In genomic region chr10:102704915-102705314, GRCh38 we compare ENCODE assay signal across 15 cellular contexts. TPM values are rescaled to one million over a fixed set of nuclear protein-coding genes. Genes with fewer than 3 reads are reported as not detected.
DNase-seq lines count a peak whose midpoint lies in the region; ATAC-seq, FAIRE-seq and TF ChIP-seq lines count a peak whose summit lies in the region.
"Had no signal": no experiment of that assay in that cellular context is flagged by ENCODE, and none has a peak within 500 bp of the region (broad histone marks: within the 10 kb centered on the region; RNA-seq: fewer than 3 reads in every experiment).

No MANE protein-coding gene starts in this region.

- H3K4me1 Mint-ChIP-seq in activated CD8-positive, alpha-beta T cell treated with anti-CD3 and anti-CD28 coated beads for 36 hours (ENCODE audit: low read depth), result peaks cover 26% of the 10 kb centered on the region
- H3K4me1 Mint-ChIP-seq in activated CD8-positive, alpha-beta T cell treated with anti-CD3 and anti-CD28 coated beads, Interleukin-2, amount 10 ng/mL, durations not matched to agents 7 days and 5 days (ENCODE audit: low read depth), result peaks cover 11% of the 10 kb centered on the region
- H3K4me1 Mint-ChIP-seq: activated naive CD4-positive, alpha-beta T cell treated with anti-CD3 and anti-CD28 coated beads, Interleukin-2, amount 10 ng/mL, durations not matched to agents 7 days and 5 days had no signal

- peak; percentile 37 for DNase-seq in activated CD8-positive, alpha-beta T cell treated with anti-CD3 and anti-CD28 coated beads for 36 hours
- no peak for DNase-seq in activated CD8-positive, alpha-beta T cell treated with anti-CD3 and anti-CD28 coated beads, Interleukin-2, amount 10 ng/mL, durations not matched to agents 7 days and 5 days
- DNase-seq in RCC 7860 (ENCODE audit: low spot score) (peak; percentile 85), fibroblast of lung (ENCODE audit: low read depth in 2 of 2) (peak; percentile 36 to 89), PC-9 (no peak), HUDEP-2 (lab: John Stamatoyannopoulos, UW; ENCODE audit: unreplicated experiment in 76 of 76) (no peak), DMS 273 treated with DMSO at 0.1 percent for 48 hours (lab: John Stamatoyannopoulos, UW) (no peak)
- DNase-seq: activated naive CD4-positive, alpha-beta T cell treated with anti-CD3 and anti-CD28 coated beads, Interleukin-2, amount 10 ng/mL, durations not matched to agents 7 days and 5 days; hypothalamus; left lung; NCI-H1092 treated with DMSO at 0.1 percent for 48 hours; NCI-H345; retina; stimulated activated CD4-positive, alpha-beta T cell treated with anti-CD3 and anti-CD28 coated beads, Interleukin-4, amount 100 ng/mL, for 1 hour had no signal

- H3K4me2 ChIP-seq in fibroblast of lung (ENCODE audit: extremely low read depth, insufficient read depth, low read length) (peak overlapping the region; percentile 44), skeletal muscle satellite cell (ENCODE audit: low read length) (peak overlapping the region; percentile 45), PC-9 (no peak overlapping the region)

- H3F3A ChIP-seq in PC-9 (ENCODE audit: insufficient read depth, low read depth), result no peaks in the 10 kb centered on the region

- H3K9ac ChIP-seq in fibroblast of lung (ENCODE audit: insufficient read depth, low read length) (no peak overlapping the region), skeletal muscle satellite cell (ENCODE audit: low read depth, low read length) (no peak overlapping the region)

- BruUV-seq in PC-9 (replicated peaks; lab: Mats Ljungman, UMichigan), result no TSS peak

- H3K27ac Mint-ChIP-seq in activated CD8-positive, alpha-beta T cell treated with anti-CD3 and anti-CD28 coated beads for 36 hours, result peak overlapping the region; percentile 75
- no peak overlapping the region for H3K27ac Mint-ChIP-seq in activated CD8-positive, alpha-beta T cell treated with anti-CD3 and anti-CD28 coated beads, Interleukin-2, amount 10 ng/mL, durations not matched to agents 7 days and 5 days
- H3K27ac Mint-ChIP-seq: activated naive CD4-positive, alpha-beta T cell treated with anti-CD3 and anti-CD28 coated beads, Interleukin-2, amount 10 ng/mL, durations not matched to agents 7 days and 5 days had no signal

- CTCF ChIA-PET in activated CD8-positive, alpha-beta T cell treated with anti-CD3 and anti-CD28 coated beads for 36 hours (lab: Charles Lee), result interaction anchor here (1.0 to 1.4 kb wide), 2 partner anchors 9 to 26 kb away, joined by 3 read pairs; partner anchors contain the start of gene ARL3
- CTCF ChIA-PET in activated CD8-positive, alpha-beta T cell treated with anti-CD3 and anti-CD28 coated beads, Interleukin-2, amount 10 ng/mL, durations not matched to agents 7 days and 5 days (lab: Charles Lee), result interaction anchor here (2.3 kb wide), 1 partner anchor 9 kb away, joined by 11 read pairs; the partner anchor contains the start of genes ARL3 and SFXN2
- CTCF ChIA-PET in PC-9 (lab: Charles Lee), result no interaction called here

- H2AFZ ChIP-seq in fibroblast of lung (ENCODE audit: low read length), result no peak overlapping the region
- H2AFZ ChIP-seq in PC-9, result no peak overlapping the region

- H3K4me1 ChIP-seq in fibroblast of lung (ENCODE audit: control insufficient read depth, extremely low read depth, insufficient read depth, low read length) (peaks cover 8% of the 10 kb centered on the region), skeletal muscle satellite cell (ENCODE audit: control insufficient read depth, insufficient read depth, low read length) (peaks cover 15% of the 10 kb centered on the region), PC-9 (replicated peaks; ENCODE audit: insufficient read depth) (no peaks in the 10 kb centered on the region)
- H3K4me1 ChIP-seq: left lung had no signal

- H3K27ac ChIP-seq in fibroblast of lung (ENCODE audit: insufficient read depth, low read length) (peak overlapping the region; percentile 50), PC-9 (no peak overlapping the region)
- H3K27ac ChIP-seq: left lung had no signal

- H3K4me3 ChIP-seq in fibroblast of lung (replicated peaks in 1 of 4; ENCODE audit: control extremely low read depth in 1 of 4, insufficient read depth in 1 of 4, low read depth in 3 of 4, low read length in 4 of 4) (no peak overlapping the region), skeletal muscle satellite cell (ENCODE audit: low read length) (peak overlapping the region; percentile 42), PC-9 (no peak overlapping the region)
- H3K4me3 ChIP-seq: left lung had no signal

- H3K9me3 ChIP-seq in fibroblast of lung (ENCODE audit: control insufficient read depth, insufficient read depth, low read depth, low read length) (no peaks in the 10 kb centered on the region), skeletal muscle satellite cell (replicated peaks; ENCODE audit: low read length) (no peaks in the 10 kb centered on the region), PC-9 (ENCODE audit: insufficient read depth, low read depth) (no peaks in the 10 kb centered on the region)
- H3K9me3 ChIP-seq: left lung had no signal

- H3K4me3 Mint-ChIP-seq in activated CD8-positive, alpha-beta T cell treated with anti-CD3 and anti-CD28 coated beads for 36 hours, result no peak overlapping the region
- H3K4me3 Mint-ChIP-seq in activated CD8-positive, alpha-beta T cell treated with anti-CD3 and anti-CD28 coated beads, Interleukin-2, amount 10 ng/mL, durations not matched to agents 7 days and 5 days, result no peak overlapping the region
- H3K4me3 Mint-ChIP-seq: activated naive CD4-positive, alpha-beta T cell treated with anti-CD3 and anti-CD28 coated beads, Interleukin-2, amount 10 ng/mL, durations not matched to agents 7 days and 5 days had no signal

- no peaks in the 10 kb centered on the region for H3K9me3 Mint-ChIP-seq in activated CD8-positive, alpha-beta T cell treated with anti-CD3 and anti-CD28 coated beads for 36 hours
- H3K9me3 Mint-ChIP-seq in activated CD8-positive, alpha-beta T cell treated with anti-CD3 and anti-CD28 coated beads, Interleukin-2, amount 10 ng/mL, durations not matched to agents 7 days and 5 days (ENCODE audit: insufficient read depth), result no peaks in the 10 kb centered on the region
- H3K9me3 Mint-ChIP-seq: activated naive CD4-positive, alpha-beta T cell treated with anti-CD3 and anti-CD28 coated beads, Interleukin-2, amount 10 ng/mL, durations not matched to agents 7 days and 5 days had no signal

- H3K9me2 ChIP-seq in PC-9 (ENCODE audit: insufficient read depth), result no peaks in the 10 kb centered on the region

- no peaks in the 10 kb centered on the region for H3K27me3 Mint-ChIP-seq in activated CD8-positive, alpha-beta T cell treated with anti-CD3 and anti-CD28 coated beads for 36 hours
- no peaks in the 10 kb centered on the region for H3K27me3 Mint-ChIP-seq in activated CD8-positive, alpha-beta T cell treated with anti-CD3 and anti-CD28 coated beads, Interleukin-2, amount 10 ng/mL, durations not matched to agents 7 days and 5 days (ENCODE audit: low read depth)
- H3K27me3 Mint-ChIP-seq: activated naive CD4-positive, alpha-beta T cell treated with anti-CD3 and anti-CD28 coated beads, Interleukin-2, amount 10 ng/mL, durations not matched to agents 7 days and 5 days had no signal

- peaks cover 17% of the 10 kb centered on the region for H3K79me2 ChIP-seq in fibroblast of lung (ENCODE audit: control insufficient read depth, insufficient read depth, low read length)
- H3K79me2 ChIP-seq in PC-9 (ENCODE audit: low read depth), result no peaks in the 10 kb centered on the region

- H3K27me3 ChIP-seq in fibroblast of lung (ENCODE audit: control insufficient read depth, insufficient read depth, low read length), result no peaks in the 10 kb centered on the region
- no peaks in the 10 kb centered on the region for H3K27me3 ChIP-seq in skeletal muscle satellite cell (ENCODE audit: control insufficient read depth, insufficient read depth, low read length)
- no peaks in the 10 kb centered on the region for H3K27me3 ChIP-seq in PC-9 (ENCODE audit: insufficient read depth, low read depth)
- H3K27me3 ChIP-seq: left lung had no signal

- intact Hi-C loops in activated CD8-positive, alpha-beta T cell treated with anti-CD3 and anti-CD28 coated beads for 36 hours (cut with micrococcal nuclease), result no loop called here
- intact Hi-C loops in PC-9 (cut with micrococcal nuclease; ENCODE audit: unreplicated experiment), result no loop called here

- TF ChIP-seq CTCF in activated CD8-positive, alpha-beta T cell treated with anti-CD3 and anti-CD28 coated beads for 36 hours (IDR thresholded peaks at IDR 0.05), result no peak
- TF ChIP-seq CTCF in fibroblast of lung (conservative IDR thresholded peaks at IDR 0.05 in 1 of 2, IDR thresholded peaks at IDR 0.05 in 1 of 2; ENCODE audit: low read depth in 1 of 2, low read length in 2 of 2) (no peak), PC-9 (conservative IDR thresholded peaks at IDR 0.05) (no peak)

- H3K36me3 Mint-ChIP-seq in activated CD8-positive, alpha-beta T cell treated with anti-CD3 and anti-CD28 coated beads for 36 hours (ENCODE audit: low read depth), result peaks cover 10% of the 10 kb centered on the region
- peaks cover 4% of the 10 kb centered on the region for H3K36me3 Mint-ChIP-seq in activated CD8-positive, alpha-beta T cell treated with anti-CD3 and anti-CD28 coated beads, Interleukin-2, amount 10 ng/mL, durations not matched to agents 7 days and 5 days (ENCODE audit: low read depth)
- H3K36me3 Mint-ChIP-seq: activated naive CD4-positive, alpha-beta T cell treated with anti-CD3 and anti-CD28 coated beads, Interleukin-2, amount 10 ng/mL, durations not matched to agents 7 days and 5 days had no signal

- POLR2A ChIA-PET in activated CD8-positive, alpha-beta T cell treated with anti-CD3 and anti-CD28 coated beads for 36 hours (lab: Charles Lee), result interaction anchor here (2.4 kb wide), 1 partner anchor 9 kb away, joined by 11 read pairs; the partner anchor contains the start of gene ARL3
- POLR2A ChIA-PET in activated CD8-positive, alpha-beta T cell treated with anti-CD3 and anti-CD28 coated beads, Interleukin-2, amount 10 ng/mL, durations not matched to agents 7 days and 5 days (lab: Charles Lee), result no interaction called here
- POLR2A ChIA-PET in PC-9 (lab: Charles Lee; ENCODE audit: unreplicated experiment), result no interaction called here

- H3K36me3 ChIP-seq in fibroblast of lung (ENCODE audit: control insufficient read depth, insufficient read depth, low read length), result no peaks in the 10 kb centered on the region
- no peaks in the 10 kb centered on the region for H3K36me3 ChIP-seq in skeletal muscle satellite cell (ENCODE audit: insufficient read depth, low read length)
- no peaks in the 10 kb centered on the region for H3K36me3 ChIP-seq in PC-9 (ENCODE audit: low read depth)

- peak; percentile 72 for ATAC-seq in activated CD8-positive, alpha-beta T cell treated with anti-CD3 and anti-CD28 coated beads for 36 hours
- ATAC-seq in activated CD8-positive, alpha-beta T cell treated with anti-CD3 and anti-CD28 coated beads, Interleukin-2, amount 10 ng/mL, durations not matched to agents 7 days and 5 days, result no peak
- ATAC-seq: left lung had no signal

- FAIRE-seq in RCC 7860 (lab: Jason Lieb, UNC), result peak; percentile 96

- H4K20me1 ChIP-seq in fibroblast of lung (ENCODE audit: control insufficient read depth, extremely low read depth, insufficient read depth, low read length), result no peaks in the 10 kb centered on the region
- no peaks in the 10 kb centered on the region for H4K20me1 ChIP-seq in PC-9 (ENCODE audit: insufficient read depth)

RNA-seq across cellular contexts. Expression of gene ARL3, which starts 9.3 kb away (rescaled TPM):
- 1 to 10 TPM; 5.3 to 6.2 TPM for total RNA-seq in activated CD8-positive, alpha-beta T cell treated with anti-CD3 and anti-CD28 coated beads for 36 hours
- total RNA-seq in activated CD8-positive, alpha-beta T cell treated with anti-CD3 and anti-CD28 coated beads, Interleukin-2, amount 10 ng/mL, durations not matched to agents 7 days and 5 days, result 1 to 10 TPM; 4.7 to 5.2 TPM
- 8.5 and 10.6 TPM in 2 replicates for total RNA-seq in fibroblast of lung
- 22.0 and 22.9 TPM in 2 replicates for polyA plus RNA-seq in fibroblast of lung
- 23.9 and 26.2 TPM in 2 replicates for polyA plus RNA-seq in fibroblast of lung (2012)
- polyA minus RNA-seq in fibroblast of lung (ENCODE audit: low replicate concordance), result 1.3 and 1.7 TPM in 2 replicates
- 4.8 and 6.1 TPM in 2 replicates for total RNA-seq in skeletal muscle satellite cell (2012; rRNA removed)
- total RNA-seq in PC-9 (2021), result 7.1 and 9.7 TPM in 2 replicates

RNA-seq across cellular contexts. Expression of gene SFXN2, which starts 9.5 kb away (rescaled TPM):
- 10 to 100 TPM; 12.8 to 16.3 TPM for total RNA-seq in activated CD8-positive, alpha-beta T cell treated with anti-CD3 and anti-CD28 coated beads for 36 hours
- 10 to 100 TPM; 22.2 TPM for total RNA-seq in activated CD8-positive, alpha-beta T cell treated with anti-CD3 and anti-CD28 coated beads, Interleukin-2, amount 10 ng/mL, durations not matched to agents 7 days and 5 days
- total RNA-seq in fibroblast of lung, result 1.0 and 3.1 TPM in 2 replicates
- polyA plus RNA-seq in fibroblast of lung, result 6.5 and 9.7 TPM in 2 replicates
- polyA plus RNA-seq in fibroblast of lung (2012), result 6.0 and 7.4 TPM in 2 replicates
- polyA minus RNA-seq in fibroblast of lung (ENCODE audit: low replicate concordance), result 21.4 and 30.7 TPM in 2 replicates
- 4.4 and 4.6 TPM in 2 replicates for total RNA-seq in skeletal muscle satellite cell (2012; rRNA removed)
- total RNA-seq in PC-9 (2021), result 5.3 and 5.4 TPM in 2 replicates

RNA-seq across cellular contexts. Expression of gene WBP1L, which starts 38.8 kb away (rescaled TPM):
- total RNA-seq in activated CD8-positive, alpha-beta T cell treated with anti-CD3 and anti-CD28 coated beads for 36 hours, result 10 to 100 TPM; 11.4 to 12.7 TPM
- 10 to 100 TPM; 25.7 to 25.9 TPM for total RNA-seq in activated CD8-positive, alpha-beta T cell treated with anti-CD3 and anti-CD28 coated beads, Interleukin-2, amount 10 ng/mL, durations not matched to agents 7 days and 5 days
- 28.8 and 40.0 TPM in 2 replicates for total RNA-seq in fibroblast of lung
- polyA plus RNA-seq in fibroblast of lung, result 33.7 and 36.8 TPM in 2 replicates
- polyA plus RNA-seq in fibroblast of lung (2012), result 26.7 and 34.8 TPM in 2 replicates
- 60.4 and 66.8 TPM in 2 replicates for polyA minus RNA-seq in fibroblast of lung (ENCODE audit: low replicate concordance)
- 29.2 and 41.3 TPM in 2 replicates for total RNA-seq in skeletal muscle satellite cell (2012; rRNA removed)
- total RNA-seq in PC-9 (2021), result 16.2 and 19.7 TPM in 2 replicates

Comparison
In these comparisons a context has a peak if more than half of its experiments do, and no peak if none do; other contexts are left out.
1. DNase-seq: peak in activated CD8-positive, alpha-beta T cell treated with anti-CD3 and anti-CD28 coated beads for 36 hours (single experiment), RCC 7860 (single experiment) and fibroblast of lung (2 of 2); none in activated CD8-positive, alpha-beta T cell treated with anti-CD3 and anti-CD28 coated beads, Interleukin-2, amount 10 ng/mL, durations not matched to agents 7 days and 5 days (single experiment), PC-9 (0 of 2), HUDEP-2 (0 of 76) and DMS 273 treated with DMSO at 0.1 percent for 48 hours (single experiment).